2 cellular contexts compared by ENCODE assay signal in the genomic region with DNA sequence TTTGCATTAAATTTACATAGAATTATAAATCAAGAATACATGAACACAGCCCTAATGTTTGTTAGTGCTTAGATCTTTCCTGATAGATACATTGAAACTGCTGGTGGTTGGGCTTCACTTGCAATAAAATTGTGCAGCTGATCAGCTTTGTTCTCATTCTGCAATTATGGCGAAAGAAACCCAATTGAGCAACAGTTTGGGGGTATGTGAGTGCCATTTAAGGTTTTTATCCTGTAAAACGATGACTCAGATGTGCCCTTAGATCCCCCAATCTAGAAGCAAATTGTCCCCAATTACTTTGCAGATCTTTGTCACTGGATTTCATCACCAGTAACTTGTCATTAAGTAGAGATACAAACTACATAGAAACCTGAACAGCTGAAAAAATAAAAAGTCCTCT.
TF ChIP-seq lines count a peak whose summit lies in the region.

No MANE protein-coding gene starts in this region.

TF ChIP-seq in SK-N-SH, 30 proteins besides CTCF, POLR2A, EP300 and RAD21 (continued from another document):
- TF ChIP-seq FOSL2 (IDR thresholded peaks at IDR 0.05; ENCODE audit: borderline replicate concordance, low read depth) = no peak
- TF ChIP-seq, protein P1, sequence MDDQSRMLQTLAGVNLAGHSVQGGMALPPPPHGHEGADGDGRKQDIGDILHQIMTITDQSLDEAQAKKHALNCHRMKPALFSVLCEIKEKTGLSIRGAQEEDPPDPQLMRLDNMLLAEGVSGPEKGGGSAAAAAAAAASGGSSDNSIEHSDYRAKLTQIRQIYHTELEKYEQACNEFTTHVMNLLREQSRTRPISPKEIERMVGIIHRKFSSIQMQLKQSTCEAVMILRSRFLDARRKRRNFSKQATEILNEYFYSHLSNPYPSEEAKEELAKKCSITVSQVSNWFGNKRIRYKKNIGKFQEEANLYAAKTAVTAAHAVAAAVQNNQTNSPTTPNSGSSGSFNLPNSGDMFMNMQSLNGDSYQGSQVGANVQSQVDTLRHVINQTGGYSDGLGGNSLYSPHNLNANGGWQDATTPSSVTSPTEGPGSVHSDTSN (IDR thresholded peaks at IDR 0.05) = no peak
- no peak for TF ChIP-seq RCOR1 (IDR thresholded peaks at IDR 0.05; ENCODE audit: low read length)
- no peak for TF ChIP-seq MEF2A (IDR thresholded peaks at IDR 0.05; ENCODE audit: borderline replicate concordance, low read depth)
- TF ChIP-seq JUND (IDR thresholded peaks at IDR 0.05) = no peak
- no peak for TF ChIP-seq RFX5 (IDR thresholded peaks at IDR 0.05; ENCODE audit: low read length)
- TF ChIP-seq, protein P2, sequence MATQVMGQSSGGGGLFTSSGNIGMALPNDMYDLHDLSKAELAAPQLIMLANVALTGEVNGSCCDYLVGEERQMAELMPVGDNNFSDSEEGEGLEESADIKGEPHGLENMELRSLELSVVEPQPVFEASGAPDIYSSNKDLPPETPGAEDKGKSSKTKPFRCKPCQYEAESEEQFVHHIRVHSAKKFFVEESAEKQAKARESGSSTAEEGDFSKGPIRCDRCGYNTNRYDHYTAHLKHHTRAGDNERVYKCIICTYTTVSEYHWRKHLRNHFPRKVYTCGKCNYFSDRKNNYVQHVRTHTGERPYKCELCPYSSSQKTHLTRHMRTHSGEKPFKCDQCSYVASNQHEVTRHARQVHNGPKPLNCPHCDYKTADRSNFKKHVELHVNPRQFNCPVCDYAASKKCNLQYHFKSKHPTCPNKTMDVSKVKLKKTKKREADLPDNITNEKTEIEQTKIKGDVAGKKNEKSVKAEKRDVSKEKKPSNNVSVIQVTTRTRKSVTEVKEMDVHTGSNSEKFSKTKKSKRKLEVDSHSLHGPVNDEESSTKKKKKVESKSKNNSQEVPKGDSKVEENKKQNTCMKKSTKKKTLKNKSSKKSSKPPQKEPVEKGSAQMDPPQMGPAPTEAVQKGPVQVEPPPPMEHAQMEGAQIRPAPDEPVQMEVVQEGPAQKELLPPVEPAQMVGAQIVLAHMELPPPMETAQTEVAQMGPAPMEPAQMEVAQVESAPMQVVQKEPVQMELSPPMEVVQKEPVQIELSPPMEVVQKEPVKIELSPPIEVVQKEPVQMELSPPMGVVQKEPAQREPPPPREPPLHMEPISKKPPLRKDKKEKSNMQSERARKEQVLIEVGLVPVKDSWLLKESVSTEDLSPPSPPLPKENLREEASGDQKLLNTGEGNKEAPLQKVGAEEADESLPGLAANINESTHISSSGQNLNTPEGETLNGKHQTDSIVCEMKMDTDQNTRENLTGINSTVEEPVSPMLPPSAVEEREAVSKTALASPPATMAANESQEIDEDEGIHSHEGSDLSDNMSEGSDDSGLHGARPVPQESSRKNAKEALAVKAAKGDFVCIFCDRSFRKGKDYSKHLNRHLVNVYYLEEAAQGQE (IDR thresholded peaks at IDR 0.05; ENCODE audit: low read depth, low read length) = no peak
- TF ChIP-seq POLR2AphosphoS5 (IDR thresholded peaks at IDR 0.05; ENCODE audit: low read depth, low read length) = no peak

TF ChIP-seq in SK-N-SH treated with all-trans-retinoic acid at 6 μM for 48 hours, 23 proteins besides CTCF, POLR2A, EP300 and RAD21:
- TF ChIP-seq, protein P3, sequence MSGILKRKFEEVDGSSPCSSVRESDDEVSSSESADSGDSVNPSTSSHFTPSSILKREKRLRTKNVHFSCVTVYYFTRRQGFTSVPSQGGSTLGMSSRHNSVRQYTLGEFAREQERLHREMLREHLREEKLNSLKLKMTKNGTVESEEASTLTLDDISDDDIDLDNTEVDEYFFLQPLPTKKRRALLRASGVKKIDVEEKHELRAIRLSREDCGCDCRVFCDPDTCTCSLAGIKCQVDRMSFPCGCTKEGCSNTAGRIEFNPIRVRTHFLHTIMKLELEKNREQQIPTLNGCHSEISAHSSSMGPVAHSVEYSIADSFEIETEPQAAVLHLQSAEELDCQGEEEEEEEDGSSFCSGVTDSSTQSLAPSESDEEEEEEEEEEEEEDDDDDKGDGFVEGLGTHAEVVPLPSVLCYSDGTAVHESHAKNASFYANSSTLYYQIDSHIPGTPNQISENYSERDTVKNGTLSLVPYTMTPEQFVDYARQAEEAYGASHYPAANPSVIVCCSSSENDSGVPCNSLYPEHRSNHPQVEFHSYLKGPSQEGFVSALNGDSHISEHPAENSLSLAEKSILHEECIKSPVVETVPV (CRISPR knock-in tag; IDR thresholded peaks at IDR 0.05) = no peak
- no peak for TF ChIP-seq ZFP3 (CRISPR knock-in tag; IDR thresholded peaks at IDR 0.05)
- no peak for TF ChIP-seq POU6F1 (CRISPR knock-in tag; IDR thresholded peaks at IDR 0.05; ENCODE audit: borderline replicate concordance, low read depth)
- no peak for TF ChIP-seq ZNF70 (CRISPR knock-in tag; IDR thresholded peaks at IDR 0.05)
- no peak for TF ChIP-seq PPARA (CRISPR knock-in tag; IDR thresholded peaks at IDR 0.05; ENCODE audit: borderline replicate concordance)
- no peak for TF ChIP-seq ESRRG (CRISPR knock-in tag; IDR thresholded peaks at IDR 0.05)
